ENCODE assay signal across 1 cellular context in genomic region chr7:45143616-45144015, GRCh38.
TF ChIP-seq lines count a peak whose summit lies in the region.

No MANE protein-coding gene starts in this region.

TF ChIP-seq in IMR-90, 13 proteins besides CTCF, POLR2A, EP300 and RAD21 (continued from another document):
- TF ChIP-seq USF2 (IDR thresholded peaks at IDR 0.05; ENCODE audit: low read depth, low read length) (no peak), MAFK (IDR thresholded peaks at IDR 0.05; ENCODE audit: low read depth, low read length) (no peak), CEBPB (IDR thresholded peaks at IDR 0.05; ENCODE audit: low read depth, low read length) (peak; percentile 33; the same call in 1 of the 2 replicates), MXI1 (IDR thresholded peaks at IDR 0.05; ENCODE audit: borderline replicate concordance, low read depth, low read length) (no peak), NFE2L2 (IDR thresholded peaks at IDR 0.05; ENCODE audit: low read depth, low read length) (no peak)
